ENCODE assay signal across 11 cellular contexts in genomic region chr1:241637604-241638003, GRCh38. TPM values are rescaled to one million over a fixed set of nuclear protein-coding genes. Genes with fewer than 3 reads are reported as not detected.
DNase-seq lines count a peak whose midpoint lies in the region; ATAC-seq and TF ChIP-seq lines count a peak whose summit lies in the region.
"Had no signal": no experiment of that assay in that cellular context is flagged by ENCODE, and none has a peak within 500 bp of the region (broad histone marks: within the 10 kb centered on the region; RNA-seq: fewer than 3 reads in every experiment).

No MANE protein-coding gene starts in this region.

- peaks cover 32% of the 10 kb centered on the region for H3K36me3 Mint-ChIP-seq in activated naive CD4-positive, alpha-beta T cell treated with anti-CD3 and anti-CD28 coated beads for 36 hours (ENCODE audit: low read depth)
- H3K36me3 Mint-ChIP-seq in stimulated activated memory B cell treated with anti-CD40 and anti-IgM and Interleukin-4, amounts not matched to agents 10 μg/mL and 1 μg/mL and 100 μg/mL, for 72 hours = peaks cover 35% of the 10 kb centered on the region

- no peak for DNase-seq in activated naive CD4-positive, alpha-beta T cell treated with anti-CD3 and anti-CD28 coated beads for 36 hours
- DNase-seq in activated naive CD4-positive, alpha-beta T cell (lab: John Stamatoyannopoulos, UW) = no peak
- DNase-seq in SIG-M5 treated with dmso at 0.1 percent for 504 hours (lab: John Stamatoyannopoulos, UW; ENCODE audit: unreplicated experiment) (peak; percentile 75), epithelial cell of proximal tubule (ENCODE audit: low read depth) (no peak), dermis blood vessel endothelial cell (no peak)
- no peak for DNase-seq in activated CD4-positive, alpha-beta T cell treated with anti-CD3 and anti-CD28 coated beads, Interleukin-2, amount 50 U/mL, for 4 hours
- DNase-seq: NCI-H446 treated with DMSO at 0.1 percent for 48 hours, ovary had no signal

- H3K4me3 Mint-ChIP-seq in activated naive CD4-positive, alpha-beta T cell treated with anti-CD3 and anti-CD28 coated beads for 36 hours = peak overlapping the region; percentile 75
- H3K4me3 Mint-ChIP-seq in stimulated activated memory B cell treated with anti-CD40 and anti-IgM and Interleukin-4, amounts not matched to agents 10 μg/mL and 1 μg/mL and 100 μg/mL, for 72 hours = peak overlapping the region; percentile 97

- TF ChIP-seq CTCF in epithelial cell of proximal tubule (conservative IDR thresholded peaks at IDR 0.05; ENCODE audit: low read depth, low read length) = no peak

- H3K4me3 ChIP-seq in epithelial cell of proximal tubule (ENCODE audit: low read depth, low read length) = peak overlapping the region; percentile 95
- H3K4me3 ChIP-seq: gastroesophageal sphincter, ovary had no signal

- peaks cover 5% of the 10 kb centered on the region for H3K9me3 Mint-ChIP-seq in activated naive CD4-positive, alpha-beta T cell treated with anti-CD3 and anti-CD28 coated beads for 36 hours
- H3K9me3 Mint-ChIP-seq in stimulated activated memory B cell treated with anti-CD40 and anti-IgM and Interleukin-4, amounts not matched to agents 10 μg/mL and 1 μg/mL and 100 μg/mL, for 72 hours = peaks cover 8% of the 10 kb centered on the region

- intact Hi-C loops in activated naive CD4-positive, alpha-beta T cell treated with anti-CD3 and anti-CD28 coated beads for 36 hours (cut with micrococcal nuclease) = no loop called here

- ATAC-seq in stimulated activated memory B cell treated with anti-CD40 and anti-IgM and Interleukin-4, amounts not matched to agents 10 μg/mL and 1 μg/mL and 100 μg/mL, for 72 hours = no peak
- no peak for ATAC-seq in HG03378 (IDR thresholded peaks at IDR 0.05; ENCODE audit: unreplicated experiment)
- ATAC-seq: gastroesophageal sphincter had no signal

- no peaks in the 10 kb centered on the region for H3K27me3 Mint-ChIP-seq in activated naive CD4-positive, alpha-beta T cell treated with anti-CD3 and anti-CD28 coated beads for 36 hours (ENCODE audit: low read depth)
- no peaks in the 10 kb centered on the region for H3K27me3 Mint-ChIP-seq in stimulated activated memory B cell treated with anti-CD40 and anti-IgM and Interleukin-4, amounts not matched to agents 10 μg/mL and 1 μg/mL and 100 μg/mL, for 72 hours

- no peak overlapping the region for H3K27ac Mint-ChIP-seq in activated naive CD4-positive, alpha-beta T cell treated with anti-CD3 and anti-CD28 coated beads for 36 hours
- H3K27ac Mint-ChIP-seq in stimulated activated memory B cell treated with anti-CD40 and anti-IgM and Interleukin-4, amounts not matched to agents 10 μg/mL and 1 μg/mL and 100 μg/mL, for 72 hours = peak overlapping the region; percentile 93

- peaks cover 47% of the 10 kb centered on the region for H3K4me1 Mint-ChIP-seq in activated naive CD4-positive, alpha-beta T cell treated with anti-CD3 and anti-CD28 coated beads for 36 hours (ENCODE audit: low read depth)
- peaks cover 52% of the 10 kb centered on the region for H3K4me1 Mint-ChIP-seq in stimulated activated memory B cell treated with anti-CD40 and anti-IgM and Interleukin-4, amounts not matched to agents 10 μg/mL and 1 μg/mL and 100 μg/mL, for 72 hours

- CTCF ChIA-PET in activated naive CD4-positive, alpha-beta T cell treated with anti-CD3 and anti-CD28 coated beads for 36 hours (lab: Charles Lee) = no interaction called here

RNA-seq across cellular contexts. Expression of gene CHML, which starts 2.6 kb away (rescaled TPM):
- 10 to 100 TPM; 19.9 to 21.1 TPM for total RNA-seq in activated naive CD4-positive, alpha-beta T cell treated with anti-CD3 and anti-CD28 coated beads for 36 hours
- total RNA-seq in epithelial cell of proximal tubule (9.5 and 19.0 TPM in 2 replicates), dermis blood vessel endothelial cell (13.1 and 22.0 TPM in 2 replicates)

RNA-seq across cellular contexts. Expression of gene OPN3, which starts 2.6 kb away (rescaled TPM):
- 1 to 10 TPM; 7.7 to 9.0 TPM for total RNA-seq in activated naive CD4-positive, alpha-beta T cell treated with anti-CD3 and anti-CD28 coated beads for 36 hours
- total RNA-seq in epithelial cell of proximal tubule = 66.2 and 75.6 TPM in 2 replicates
- 27.0 and 32.3 TPM in 2 replicates for total RNA-seq in dermis blood vessel endothelial cell

RNA-seq across cellular contexts. Expression of gene WDR64, which starts 14.5 kb away (rescaled TPM):
- total RNA-seq in activated naive CD4-positive, alpha-beta T cell treated with anti-CD3 and anti-CD28 coated beads for 36 hours = not detected
- total RNA-seq in epithelial cell of proximal tubule (not detected in 2 replicates), dermis blood vessel endothelial cell (0.17 TPM in 1 of 2 replicates, not detected in the other)
